Comparison of ENCODE assay signal across 8 cellular contexts in the genomic region with DNA sequence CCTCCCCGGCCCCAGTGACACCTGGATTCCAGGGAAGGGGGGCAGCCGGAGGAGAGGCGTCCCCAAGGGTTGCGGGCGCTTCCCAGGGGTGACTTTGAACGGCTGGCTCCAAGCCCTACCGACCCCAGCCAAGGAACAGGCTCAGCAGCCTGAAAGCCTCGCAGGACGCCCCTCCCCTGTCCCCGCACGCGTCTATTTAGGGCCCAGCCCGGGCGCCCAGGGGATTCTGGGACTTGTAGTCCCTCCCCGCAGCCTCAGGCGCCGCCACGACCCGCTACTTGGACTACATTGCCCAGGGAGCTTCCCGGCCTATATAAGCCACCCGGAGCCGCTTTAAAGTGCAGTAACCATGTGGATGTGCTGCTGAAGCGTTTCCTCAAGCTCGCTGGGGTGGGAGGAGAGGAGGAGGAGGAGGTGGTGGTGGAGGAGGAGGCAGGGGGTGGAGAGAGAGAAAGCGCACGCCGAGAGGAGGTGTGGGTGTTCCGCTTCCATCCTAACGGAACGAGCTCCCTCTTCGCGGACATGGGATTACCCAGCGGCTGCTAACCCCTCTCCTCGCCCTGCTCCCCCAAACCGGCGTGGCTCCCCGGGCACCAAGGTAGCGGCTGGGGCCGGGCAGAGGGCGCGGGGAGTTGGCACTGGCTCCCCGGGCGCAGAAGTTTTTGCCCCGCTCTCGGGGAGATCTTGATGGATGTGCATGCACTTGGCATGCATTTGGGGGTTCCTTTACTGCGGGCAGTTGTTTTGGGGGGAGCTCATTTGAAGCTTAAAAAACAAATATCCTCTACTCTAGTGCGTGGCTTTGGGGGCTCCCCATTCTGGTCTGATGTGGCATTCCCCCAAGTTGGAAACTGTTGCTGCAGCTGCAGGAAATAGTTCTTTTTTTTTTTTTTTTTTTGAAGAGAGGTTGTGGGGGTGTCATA.
DNase-seq lines count a peak whose midpoint lies in the region; ATAC-seq and TF ChIP-seq lines count a peak whose summit lies in the region.

A gene (plus strand): TSS at position 341 of the 923 bp plus-strand sequence. CDS start 23,144 bp downstream, outside the sequence.

- H3K4me3 ChIP-seq in choroid plexus epithelial cell (ENCODE audit: low read depth, low read length): peak within 1 kb of the TSS; percentile 74

- peak; percentile 99 for TF ChIP-seq POLR2A in GM19193 (IDR thresholded peaks at IDR 0.05; ENCODE audit: extremely low read depth, insufficient read depth, insufficient read length)

- peak; percentile 95 for ATAC-seq in HG03439 (IDR thresholded peaks at IDR 0.05; ENCODE audit: unreplicated experiment)

- TF ChIP-seq CTCF in choroid plexus epithelial cell (conservative IDR thresholded peaks at IDR 0.05; ENCODE audit: low read depth, low read length): no peak

- DNase-seq in AML-193 (lab: John Stamatoyannopoulos, UW) (peak; percentile 100), NCI-H510A treated with DMSO at 0.1 percent for 48 hours (lab: John Stamatoyannopoulos, UW) (peak; percentile 91), choroid plexus epithelial cell (ENCODE audit: low read depth) (peak; percentile 99), kidney glomerular epithelial cell (lab: John Stamatoyannopoulos, UW) (peak; percentile 98)
- DNase-seq in activated CD4-positive, alpha-beta T cell treated with anti-CD3 and anti-CD28 coated beads for 24 hours (ENCODE audit: low read depth in 2 of 2): peak; percentile 95 to 98
- DNase-seq in stimulated activated CD4-positive, alpha-beta T cell treated with anti-CD3 and anti-CD28 coated beads, Interleukin-1b, Interleukin-23, amount 100 ng/mL, for 1 hour (ENCODE audit: low read depth in 2 of 2): peak; percentile 92 to 98

Comparison
In these comparisons a context has a peak if more than half of its experiments do, and no peak if none do; other contexts are left out.
1. Peak in every context shown above with its lines: DNase-seq, ATAC-seq and H3K4me3 ChIP-seq.